In genomic region chr1:177944673-177945014, GRCh38 we compare ENCODE assay signal across 22 cellular contexts. TPM values are rescaled to one million over a fixed set of nuclear protein-coding genes. Genes with fewer than 3 reads are reported as not detected.
A peak's percentile ranks its signal among the peaks of the same experiment; 100 is the strongest.
DNase-seq lines count a peak whose midpoint lies in the region; ATAC-seq and TF ChIP-seq lines count a peak whose summit lies in the region.
"Had no signal": no experiment of that assay in that cellular context is flagged by ENCODE, and none has a peak within 500 bp of the region (broad histone marks: within the 10 kb centered on the region; RNA-seq: fewer than 3 reads in every experiment).

No MANE protein-coding gene starts in this region.

- H3K9ac ChIP-seq in IMR-90 (ENCODE audit: low read depth, low read length) (no peak overlapping the region), neuronal stem cell (ENCODE audit: low read depth, low read length, poor library complexity) (no peak overlapping the region)
- H3K9ac ChIP-seq: BLaER1 treated with 17β-estradiol and CSF1 and Interleukin-3, amounts not matched to agents 10 nM and 100 nM; SK-N-SH had no signal

- no peak overlapping the region for H3K18ac ChIP-seq in IMR-90 (ENCODE audit: low read depth, low read length)
- H3K18ac ChIP-seq in neuronal stem cell (ENCODE audit: low read length): peak overlapping the region; percentile 24

- peak overlapping the region; percentile 59 for H2BK12ac ChIP-seq in neuronal stem cell (ENCODE audit: low read length)

- no peak overlapping the region for H2BK20ac ChIP-seq in IMR-90 (ENCODE audit: low read depth, low read length)

- H2BK15ac ChIP-seq in IMR-90 (ENCODE audit: low read depth, low read length) (no peak overlapping the region), neuronal stem cell (ENCODE audit: low read length) (no peak overlapping the region)

- no TSS peak for BruUV-seq in IMR-90 (replicated peaks; lab: Mats Ljungman, UMichigan)

- WGBS in IMR-90 (ENCODE audit: extremely low coverage in 2 of 2, insufficient read length in 1 of 2), 2 experiments: 100% methylated on average over 2 of the region's 5 CpGs; no CpG with 5 or more reads in 1 of the 2 experiments
- no CpG with 5 or more reads among the region's 5 CpGs for WGBS in neuronal stem cell (ENCODE audit: extremely low coverage in 2 of 2, insufficient read length in 2 of 2, insufficient replicate concordance in 1 of 2), 2 donors

- DNase-seq in IMR-90 (no peak), fibroblast of villous mesenchyme (ENCODE audit: low read depth) (peak; percentile 28), neuronal stem cell (ENCODE audit: low spot score) (no peak), vagina (ENCODE audit: extremely low spot score in 2 of 2) (no peak), head of caudate nucleus (no peak)
- DNase-seq in stimulated activated CD4-positive, alpha-beta T cell treated with anti-CD3 and anti-CD28 coated beads, Interleukin-2, amount 100 ng/mL, for 24 hours: no peak
- DNase-seq: AML-193; CD4-positive, alpha-beta T cell; Kasumi-1; MV-4-11; NCI-H1105; NCI-H1436 treated with DMSO at 0.1 percent for 48 hours; NCI-H187 treated with DMSO at 0.1 percent for 48 hours; NCI-H446; NCI-H524 treated with DMSO at 0.1 percent for 48 hours; NCI-H82; NK-92 treated with Interleukin-12 subunit alpha and Interleukin-12 subunit beta, amount 100 ng/mL, for 24 hours; PC-3; SK-N-SH had no signal

- no peak for ATAC-seq in IMR-90 (ENCODE audit: low read depth)
- no peak for ATAC-seq in GM18868 (IDR thresholded peaks at IDR 0.05; ENCODE audit: unreplicated experiment)
- ATAC-seq: A549, PC-3 had no signal

- POLR2A ChIA-PET in IMR-90 (lab: Charles Lee; ENCODE audit: unreplicated experiment): no interaction called here

- no peaks in the 10 kb centered on the region for H3K79me1 ChIP-seq in IMR-90 (ENCODE audit: low read depth in 1 of 2, low read length in 2 of 2)
- no peaks in the 10 kb centered on the region for H3K79me1 ChIP-seq in neuronal stem cell (ENCODE audit: low read depth, low read length)

- H3K4me1 ChIP-seq in IMR-90 (ENCODE audit: control insufficient read depth, insufficient read depth, low read length): no peaks in the 10 kb centered on the region; the same call in 1 of the 2 replicates
- H3K4me1 ChIP-seq in neuronal stem cell (ENCODE audit: control insufficient read depth in 2 of 2, insufficient read depth in 1 of 2, low read depth in 1 of 2, low read length in 2 of 2): peaks cover 0 to 13% of the 10 kb centered on the region in 2 donors
- H3K4me1 ChIP-seq in vagina: peaks cover 13% of the 10 kb centered on the region
- H3K4me1 ChIP-seq: A549 had no signal

- no peak overlapping the region for H4K5ac ChIP-seq in IMR-90 (ENCODE audit: low read depth, low read length)

- TF ChIP-seq RAD21 in IMR-90 (IDR thresholded peaks at IDR 0.05; ENCODE audit: low read length): no peak

- no peak overlapping the region for H3K27ac ChIP-seq in IMR-90 (ENCODE audit: insufficient read depth, low read length)
- no peak overlapping the region for H3K27ac ChIP-seq in neuronal stem cell (replicated peaks; ENCODE audit: low read length)
- H3K27ac ChIP-seq in vagina: peak overlapping the region; percentile 2
- H3K27ac ChIP-seq: A549; BLaER1 treated with 17β-estradiol and CSF1 and Interleukin-3, amounts not matched to agents 10 nM and 100 nM had no signal

- H2BK5ac ChIP-seq in IMR-90 (ENCODE audit: low read depth, low read length, poor library complexity, severe bottlenecking): no peak overlapping the region
- H2BK5ac ChIP-seq in neuronal stem cell (ENCODE audit: low read length): no peak overlapping the region

- no peak overlapping the region for H2AFZ ChIP-seq in IMR-90 (replicated peaks; ENCODE audit: low read length, poor library complexity)
- peak overlapping the region; percentile 7 for H2AFZ ChIP-seq in neuronal stem cell (ENCODE audit: low read length)

- peak overlapping the region; percentile 20 for H2AK9ac ChIP-seq in IMR-90 (replicated peaks; ENCODE audit: low read depth, low read length, poor library complexity)

- intact Hi-C loops in IMR-90 (cut with micrococcal nuclease) (loop anchor here (5.0 to 10.0 kb wide), 4 partner anchors 162 to 1380 kb away; no protein-coding TSS in a partner anchor), vagina (cut with DNase I) (no loop called here), head of caudate nucleus (cut with DNase I) (loop anchor here (5.0 kb wide), 1 partner anchor 1047 kb away; no protein-coding TSS in a partner anchor)

- H2AK5ac ChIP-seq in IMR-90 (ENCODE audit: low read depth, low read length) (peak overlapping the region; percentile 20; the same call in 1 of the 2 replicates), neuronal stem cell (ENCODE audit: low read depth, low read length) (no peak overlapping the region)

- dilution Hi-C loops in IMR-90 (cut with HindIII; ENCODE audit: low sequenced_read_pairs, unreplicated experiment): no loop called here

- H3K9me3 ChIP-seq in IMR-90 (ENCODE audit: control insufficient read depth, insufficient read depth, low read length): no peaks in the 10 kb centered on the region
- no peaks in the 10 kb centered on the region for H3K9me3 ChIP-seq in neuronal stem cell (replicated peaks in 1 of 2; ENCODE audit: control insufficient read depth in 2 of 2, insufficient read depth in 1 of 2, low read depth in 1 of 2, low read length in 2 of 2)
- H3K9me3 ChIP-seq in vagina: no peaks in the 10 kb centered on the region
- H3K9me3 ChIP-seq: A549; BLaER1 treated with 17β-estradiol and CSF1 and Interleukin-3, amounts not matched to agents 10 nM and 100 nM; SK-N-SH had no signal

- CTCF ChIA-PET in IMR-90 (lab: Yijun Ruan, JAX): interaction anchor here (1.0 to 4.1 kb wide), 3 partner anchors 8 to 1046 kb away, joined by 3 to 21 read pairs (median 5); no protein-coding TSS in a partner anchor

- H3K27me3 ChIP-seq in IMR-90 (ENCODE audit: control insufficient read depth, insufficient read depth, low read length) (no peaks in the 10 kb centered on the region), neuronal stem cell (ENCODE audit: control insufficient read depth in 3 of 3, insufficient read depth in 3 of 3, low read depth in 1 of 3, low read length in 3 of 3) (peaks cover 0 to 6% (median 0%) of the 10 kb centered on the region in 3 experiments), vagina (no peaks in the 10 kb centered on the region)
- H3K27me3 ChIP-seq: BLaER1 treated with 17β-estradiol and CSF1 and Interleukin-3, amounts not matched to agents 10 nM and 100 nM had no signal

- no peak overlapping the region for H3K4me2 ChIP-seq in IMR-90 (ENCODE audit: low read depth, low read length)
- no peak overlapping the region for H3K4me2 ChIP-seq in neuronal stem cell (ENCODE audit: insufficient read depth, low read length, poor library complexity, severe bottlenecking)
- H3K4me2 ChIP-seq: A549; BLaER1 treated with 17β-estradiol and CSF1 and Interleukin-3, amounts not matched to agents 10 nM and 100 nM; SK-N-SH had no signal

- H3K56ac ChIP-seq in IMR-90 (ENCODE audit: extremely low read depth, insufficient read depth, low read length): no peak overlapping the region

- no peak overlapping the region for H2BK120ac ChIP-seq in IMR-90 (ENCODE audit: low read depth, low read length)
- peak overlapping the region; percentile 11 for H2BK120ac ChIP-seq in neuronal stem cell (ENCODE audit: low read depth, low read length)

- in situ Hi-C loops in IMR-90 (cut with MboI; ENCODE audit: low sequenced_read_pairs): loop anchor here (5.0 kb wide), 1 partner anchor 1047 kb away; no protein-coding TSS in a partner anchor

- H4K8ac ChIP-seq in IMR-90 (ENCODE audit: low read depth in 2 of 2, low read length in 2 of 2): no peak overlapping the region
- H4K8ac ChIP-seq in neuronal stem cell (ENCODE audit: low read depth, low read length): no peak overlapping the region

- no peak overlapping the region for H3K23ac ChIP-seq in IMR-90 (ENCODE audit: low read depth, low read length)
- H3K23ac ChIP-seq in neuronal stem cell (ENCODE audit: low read depth, low read length, poor library complexity): no peak overlapping the region

- no peak overlapping the region for H4K91ac ChIP-seq in IMR-90 (ENCODE audit: insufficient read depth, low read depth, low read length)
- no peak overlapping the region for H4K91ac ChIP-seq in neuronal stem cell (ENCODE audit: low read depth, low read length, poor library complexity)

- H3K4me3 ChIP-seq in IMR-90 (ENCODE audit: insufficient read depth, low read depth, low read length) (no peak overlapping the region), fibroblast of villous mesenchyme (ENCODE audit: low read depth, low read length) (no peak overlapping the region), neuronal stem cell (ENCODE audit: low read length in 2 of 2) (no peak overlapping the region), vagina (no peak overlapping the region)
- H3K4me3 ChIP-seq: A549; BLaER1 treated with 17β-estradiol and CSF1 and Interleukin-3, amounts not matched to agents 10 nM and 100 nM had no signal

- no peak for TF ChIP-seq POLR2A in IMR-90 (IDR thresholded peaks at IDR 0.05; ENCODE audit: low read depth, low read length)
- no peak for TF ChIP-seq POLR2A in vagina (IDR thresholded peaks at IDR 0.05)

- TF ChIP-seq CTCF in IMR-90 (conservative IDR thresholded peaks at IDR 0.05; ENCODE audit: low read depth, low read length) (no peak), fibroblast of villous mesenchyme (IDR thresholded peaks at IDR 0.05; ENCODE audit: insufficient read depth, low read depth, low read length) (no peak), vagina (IDR thresholded peaks at IDR 0.05) (no peak)

- H3K14ac ChIP-seq in IMR-90 (replicated peaks; ENCODE audit: low read depth, low read length) (no peak overlapping the region), neuronal stem cell (ENCODE audit: low read length) (no peak overlapping the region)

- no peak overlapping the region for H3K4ac ChIP-seq in IMR-90 (ENCODE audit: low read depth, low read length)
- H3K4ac ChIP-seq in neuronal stem cell (ENCODE audit: low read length): no peak overlapping the region

- no peaks in the 10 kb centered on the region for H3K36me3 ChIP-seq in IMR-90 (ENCODE audit: control insufficient read depth, insufficient read depth, low read length)
- no peaks in the 10 kb centered on the region for H3K36me3 ChIP-seq in neuronal stem cell (replicated peaks in 1 of 2; ENCODE audit: control insufficient read depth in 2 of 2, insufficient read depth in 2 of 2, low read length in 2 of 2)
- H3K36me3 ChIP-seq in vagina: no peaks in the 10 kb centered on the region
- H3K36me3 ChIP-seq: BLaER1 treated with 17β-estradiol and CSF1 and Interleukin-3, amounts not matched to agents 10 nM and 100 nM had no signal

- no peaks in the 10 kb centered on the region for H3K9me1 ChIP-seq in IMR-90 (ENCODE audit: insufficient read depth, low read length)

- no peaks in the 10 kb centered on the region for H4K20me1 ChIP-seq in IMR-90 (ENCODE audit: insufficient read depth, low read length)
- H4K20me1 ChIP-seq: BLaER1 treated with 17β-estradiol and CSF1 and Interleukin-3, amounts not matched to agents 10 nM and 100 nM had no signal

TF ChIP-seq in IMR-90, 13 proteins besides CTCF, POLR2A, EP300 and RAD21 (continues in another document):
- TF ChIP-seq RFX5 (IDR thresholded peaks at IDR 0.05; ENCODE audit: low read depth, low read length): no peak

RNA-seq across cellular contexts. Expression of gene SEC16B, which starts 25.2 kb away (rescaled TPM):
- total RNA-seq in IMR-90 (2012; rRNA removed) (2.8 and 4.3 TPM in 2 replicates), fibroblast of villous mesenchyme (1.3 and 1.6 TPM in 2 replicates), vagina (1.7 TPM)
- polyA plus RNA-seq in IMR-90 (2012; rRNA removed): 3.4 and 4.3 TPM in 2 replicates
- polyA plus RNA-seq in IMR-90 (2012; cell fraction: cytosol; rRNA removed): 2.0 and 2.2 TPM in 2 replicates
- 11.8 and 15.0 TPM in 2 replicates for polyA plus RNA-seq in IMR-90 (2012; cell fraction: nucleus; rRNA removed; ENCODE audit: low replicate concordance)
- 0.95 TPM for polyA plus RNA-seq in neuronal stem cell (2013, experiment 1 of 2)
- polyA plus RNA-seq in neuronal stem cell (2013, experiment 2 of 2): 1.1 TPM
- total RNA-seq: CD4-positive, alpha-beta T cell had no signal
